Comparison of ENCODE assay signal across 20 cellular contexts in genomic region chr2:181751266-181752030, GRCh38.
"Had no signal": no experiment of that assay in that cellular context is flagged by ENCODE, and none has a peak within 500 bp of the region (broad histone marks: within the 10 kb centered on the region; RNA-seq: fewer than 3 reads in every experiment).

No MANE protein-coding gene starts in this region.

- FAIRE-seq: colon, frontal cortex had no signal

- H3K36me3 Mint-ChIP-seq: natural killer cell; stimulated activated effector memory CD8-positive, alpha-beta T cell treated with anti-CD3 and anti-CD28 coated beads, Interleukin-12 subunit alpha, Interleukin-12 subunit beta, amount 100 ng/mL, for 72 hours had no signal

- H3K27ac ChIP-seq: dorsolateral prefrontal cortex, lower lobe of right lung, parathyroid adenoma, stomach, tibial artery, vagina had no signal

- H3K36me3 ChIP-seq: lower lobe of right lung, stomach, tibial artery, vagina had no signal

- H3K9me3 ChIP-seq: lower lobe of right lung, stomach, tibial artery, vagina had no signal

- H3K9me3 Mint-ChIP-seq: natural killer cell; stimulated activated effector memory CD8-positive, alpha-beta T cell treated with anti-CD3 and anti-CD28 coated beads, Interleukin-12 subunit alpha, Interleukin-12 subunit beta, amount 100 ng/mL, for 72 hours had no signal

- H2AFZ ChIP-seq: parathyroid adenoma had no signal

- H3K27me3 Mint-ChIP-seq: progenitor cell of endocrine pancreas had no signal

- H3K4me1 Mint-ChIP-seq: natural killer cell; stimulated activated effector memory CD8-positive, alpha-beta T cell treated with anti-CD3 and anti-CD28 coated beads, Interleukin-12 subunit alpha, Interleukin-12 subunit beta, amount 100 ng/mL, for 72 hours had no signal

- H3K27me3 ChIP-seq: stomach, tibial artery, vagina had no signal

- H3K27ac Mint-ChIP-seq: natural killer cell; progenitor cell of endocrine pancreas; stimulated activated effector memory CD8-positive, alpha-beta T cell treated with anti-CD3 and anti-CD28 coated beads, Interleukin-12 subunit alpha, Interleukin-12 subunit beta, amount 100 ng/mL, for 72 hours had no signal

- H3K4me2 ChIP-seq: smooth muscle cell had no signal

- DNase-seq: dorsolateral prefrontal cortex; effector CD4-positive, alpha-beta T cell; head of caudate nucleus; left ventricle myocardium superior; lower lobe of right lung; natural killer cell; occipital lobe; stimulated activated CD4-positive, alpha-beta T cell treated with anti-CD3 and anti-CD28 coated beads, Interleukin-12 subunit alpha, Interleukin-12 subunit beta, amount 100 ng/mL, for 4 hours; stimulated activated CD4-positive, alpha-beta T cell treated with anti-CD3 and anti-CD28 coated beads, Interleukin-1b, Interleukin-23, amount 100 ng/mL, for 48 hours; stimulated activated CD4-positive, alpha-beta T cell treated with anti-CD3 and anti-CD28 coated beads, Interleukin-4, amount 100 ng/mL, for 24 hours; stimulated activated naive CD4-positive, alpha-beta T cell treated with Interleukin-2 at 50 U/mL for 16 hours; stomach; tibial artery had no signal

- H3K4me1 ChIP-seq: lower lobe of right lung, parathyroid adenoma, tibial artery, vagina had no signal

- H3K4me3 ChIP-seq: dorsolateral prefrontal cortex, lower lobe of right lung, smooth muscle cell, stomach, tibial artery, vagina had no signal

- H3K79me2 ChIP-seq: parathyroid adenoma had no signal

- H3K9ac ChIP-seq: parathyroid adenoma had no signal

- ATAC-seq: left ventricle myocardium superior; lower lobe of right lung; natural killer cell; stimulated activated effector memory CD8-positive, alpha-beta T cell treated with anti-CD3 and anti-CD28 coated beads, Interleukin-12 subunit alpha, Interleukin-12 subunit beta, amount 100 ng/mL, for 72 hours had no signal

- H3K4me3 Mint-ChIP-seq: natural killer cell; stimulated activated effector memory CD8-positive, alpha-beta T cell treated with anti-CD3 and anti-CD28 coated beads, Interleukin-12 subunit alpha, Interleukin-12 subunit beta, amount 100 ng/mL, for 72 hours had no signal
